ENCODE assay signal across 8 cellular contexts in the genomic region with DNA sequence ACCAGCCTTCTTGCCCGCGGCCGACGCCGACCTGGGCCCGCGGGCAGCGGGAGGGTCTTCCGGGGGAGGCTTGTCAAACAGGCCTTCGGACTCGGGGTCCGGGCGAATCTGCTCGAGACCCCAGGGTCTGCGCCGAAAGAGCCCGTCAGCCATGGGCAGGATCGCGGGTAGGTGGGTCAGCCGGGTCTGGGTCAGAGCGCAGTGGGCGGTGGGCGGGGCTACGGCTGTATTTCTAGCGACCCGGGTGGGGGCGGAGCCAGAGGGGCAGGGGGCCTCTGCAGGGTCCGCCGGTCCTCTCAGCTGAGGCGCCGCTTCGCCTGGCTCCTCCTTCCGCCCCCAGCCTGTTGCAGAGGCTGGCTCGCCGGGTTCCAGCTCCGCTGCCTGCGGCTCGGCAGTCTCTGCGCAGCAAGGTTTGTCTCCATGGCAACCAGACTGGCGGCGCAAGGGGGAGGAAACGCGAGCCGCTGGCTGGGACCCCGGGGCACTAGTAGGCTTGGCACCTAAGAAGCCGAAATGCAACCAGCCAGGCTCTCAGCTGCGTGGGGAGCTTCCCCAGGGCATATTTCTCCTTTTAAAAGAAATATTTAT. TPM values are rescaled to one million over a fixed set of nuclear protein-coding genes. Genes with fewer than 3 reads are reported as not detected.
A peak's percentile ranks its signal among the peaks of the same experiment; 100 is the strongest.
DNase-seq lines count a peak whose midpoint lies in the region; ATAC-seq, FAIRE-seq and TF ChIP-seq lines count a peak whose summit lies in the region.

No MANE protein-coding gene starts in this region.

- H3K4me3 ChIP-seq in AG04450 (ENCODE audit: low read depth, low read length) (peak overlapping the region; percentile 83), HAP-1 (peak overlapping the region; percentile 52), H1 (ENCODE audit: extremely low read depth in 1 of 4, insufficient read depth in 2 of 4, low read depth in 3 of 4, low read length in 4 of 4) (peak overlapping the region; percentile 54 to 66 (median 61))

- no peak for TF ChIP-seq EP300 in H1 (IDR thresholded peaks at IDR 0.05; ENCODE audit: borderline replicate concordance in 1 of 2, low read depth in 2 of 2, low read length in 2 of 2)

- no peak overlapping the region for H3K56ac ChIP-seq in H1 (replicated peaks; ENCODE audit: insufficient read length, low read depth, low read length)

- H3K18ac ChIP-seq in H1 (ENCODE audit: extremely low read depth, low read length) = no peak overlapping the region

- peak overlapping the region; percentile 86 to 98 for H3K4me2 ChIP-seq in H1 (ENCODE audit: insufficient read depth in 1 of 2, low read depth in 2 of 2, low read length in 2 of 2)

- peak in 1 of 2 experiments; percentile 66; a peak in 2 of 3 replicates for TF ChIP-seq POLR2A in H1 (IDR thresholded peaks at IDR 0.05; ENCODE audit: control extremely low read depth in 1 of 2, low read depth in 2 of 2, low read length in 2 of 2)

- H3K27ac ChIP-seq in AG04450 (ENCODE audit: low read depth, low read length) = peak overlapping the region; percentile 52
- H3K27ac ChIP-seq in H1 (ENCODE audit: low read depth, low read length) = no peak overlapping the region

- no peak overlapping the region for H3K23ac ChIP-seq in H1 (ENCODE audit: insufficient read length)

- peak overlapping the region; percentile 65 for H3K4me3 Mint-ChIP-seq in memory B cell

- no peak overlapping the region for H2AK5ac ChIP-seq in H1 (ENCODE audit: low read depth, low read length)

- TF ChIP-seq CTCF in AG04450 (IDR thresholded peaks at IDR 0.05; ENCODE audit: low read depth, low read length) = no peak
- TF ChIP-seq CTCF in H1 (IDR thresholded peaks at IDR 0.05; ENCODE audit: control extremely low read depth in 1 of 3, insufficient read depth in 1 of 3, low read depth in 1 of 3, low read length in 3 of 3) = no peak

- no peaks in the 10 kb centered on the region for H3K79me2 ChIP-seq in H1 (ENCODE audit: control insufficient read depth in 1 of 2, insufficient read depth in 2 of 2, low read length in 2 of 2)

- no peak overlapping the region for H3K14ac ChIP-seq in H1 (ENCODE audit: insufficient read length)

- no peaks in the 10 kb centered on the region for H3K79me1 ChIP-seq in H1 (ENCODE audit: low read depth, low read length)

- DNase-seq in AG04450 (ENCODE audit: low read depth, low spot score) (peak; percentile 88), HAP-1 (ENCODE audit: low spot score in 2 of 2) (peak; percentile 93 to 94), NCI-H69 (lab: John Stamatoyannopoulos, UW) (peak; percentile 95), H1 (ENCODE audit: low read depth in 1 of 2, low spot score in 2 of 2) (peak; percentile 95 to 98), memory B cell (ENCODE audit: low spot score in 2 of 2) (peak; percentile 66 to 75)
- peak; percentile 40 for DNase-seq in activated CD8-positive, alpha-beta memory T cell treated with anti-CD3 and anti-CD28 coated beads, Interleukin-2, amount 50 U/mL, for 24 hours (ENCODE audit: extremely low read depth)
- DNase-seq in stimulated activated CD4-positive, alpha-beta T cell treated with anti-CD3 and anti-CD28 coated beads, TNF-alpha, amount 100 ng/mL, for 24 hours (ENCODE audit: low read depth in 3 of 3) = peak; percentile 39 to 69 (median 48)

- H2BK120ac ChIP-seq in H1 (replicated peaks; ENCODE audit: low read depth, low read length) = no peak overlapping the region

- CTCF ChIA-PET in AG04450 (lab: Charles Lee) = interaction anchor here (1.2 kb wide), 1 partner anchor 83 kb away, joined by 4 read pairs; the partner anchor contains the start of gene NLRP1
- CTCF ChIA-PET in H1 (lab: Charles Lee; ENCODE audit: partially characterized antibody) = interaction anchor here (0.9 to 1.1 kb wide), 3 partner anchors 15 to 42 kb away, joined by 3 read pairs; partner anchors contain the start of gene DERL2

- no peak for FAIRE-seq in H1 (lab: Jason Lieb, UNC)

- no peak overlapping the region for H4K5ac ChIP-seq in H1 (ENCODE audit: insufficient read length, low read depth, low read length)

- H4K20me1 ChIP-seq in H1 (replicated peaks in 1 of 2; ENCODE audit: control insufficient read depth in 1 of 2, insufficient read depth in 2 of 2, low read length in 2 of 2) = peaks cover 0 to 2% of the 10 kb centered on the region in 2 experiments

- 3% methylated on average over 40 of the region's 47 CpGs; no CpG with 5 or more reads in 1 of the 2 experiments for WGBS in H1 (ENCODE audit: extremely low coverage in 1 of 2, insufficient coverage in 1 of 2, insufficient read length in 1 of 2, insufficient replicate concordance in 2 of 2, low coverage in 1 of 2, low lambda C conversion rate in 2 of 2, missing lambda C conversion rate in 1 of 2), 2 experiments

- POLR2A ChIA-PET in AG04450 (lab: Yijun Ruan, JAX) (interaction anchor here (0.6 to 3.3 kb wide), 7 partner anchors 8 to 30 kb away, joined by 4 to 21 read pairs (median 12); partner anchors contain the start of genes DERL2 and MIS12), H1 (lab: Charles Lee; ENCODE audit: partially characterized antibody) (interaction anchor here (0.7 to 4.1 kb wide), 10 partner anchors 7 to 82 kb away, joined by 3 to 69 read pairs (median 3); partner anchors contain the start of genes DERL2, DHX33, MIS12 and NUP88)

- peaks cover 14% of the 10 kb centered on the region for H3K36me3 Mint-ChIP-seq in memory B cell

- peaks cover 5% of the 10 kb centered on the region; the same call in 1 of the 2 replicates for H3K9me3 ChIP-seq in AG04450 (ENCODE audit: control insufficient read depth, insufficient read depth, low read length)
- H3K9me3 ChIP-seq in HAP-1 = no peaks in the 10 kb centered on the region
- H3K9me3 ChIP-seq in H1 (ENCODE audit: insufficient read depth in 2 of 2, low read depth in 1 of 2, low read length in 1 of 2) = no peaks in the 10 kb centered on the region

- H2BK12ac ChIP-seq in H1 (ENCODE audit: low read depth, low read length) = no peak overlapping the region

- H3K4me1 Mint-ChIP-seq in memory B cell = peaks cover 12% of the 10 kb centered on the region

- H2AFZ ChIP-seq in H1 (ENCODE audit: low read length) = no peak overlapping the region

- H3K27me3 Mint-ChIP-seq in memory B cell = peaks cover 5% of the 10 kb centered on the region

- no peaks in the 10 kb centered on the region for H3K9me3 Mint-ChIP-seq in memory B cell

- no peak overlapping the region for H2BK5ac ChIP-seq in H1 (ENCODE audit: low read depth, low read length)

- no peak for TF ChIP-seq RAD21 in H1 (IDR thresholded peaks at IDR 0.05 in 1 of 2, conservative IDR thresholded peaks at IDR 0.05 in 1 of 2; ENCODE audit: low read depth in 2 of 2, low read length in 2 of 2)

- H2BK20ac ChIP-seq in H1 (ENCODE audit: low read length) = no peak overlapping the region

- in situ Hi-C loops in HAP-1 (cut with MboI; ENCODE audit: low sequenced_read_pairs) = no loop called here

- no peak overlapping the region for H2BK15ac ChIP-seq in H1 (ENCODE audit: low read length)

- H3K36me3 ChIP-seq in HAP-1 (replicated peaks) = no peaks in the 10 kb centered on the region
- no peaks in the 10 kb centered on the region for H3K36me3 ChIP-seq in H1 (ENCODE audit: control insufficient read depth in 2 of 4, insufficient read depth in 4 of 4, low read length in 3 of 4)

- ATAC-seq in memory B cell (ENCODE audit: low read depth) = peak; percentile 93
- ATAC-seq in HG03432 (IDR thresholded peaks at IDR 0.05; ENCODE audit: unreplicated experiment) = no peak

- H3K9ac ChIP-seq in H1 (replicated peaks in 1 of 4; ENCODE audit: extremely low read depth in 1 of 4, low read depth in 3 of 4, low read length in 3 of 4) = no peak overlapping the region

- no peaks in the 10 kb centered on the region for H3K4me1 ChIP-seq in HAP-1
- peaks cover 0 to 8% (median 4%) of the 10 kb centered on the region in 4 experiments; a peak in 3 of 7 replicates for H3K4me1 ChIP-seq in H1 (replicated peaks in 1 of 4; ENCODE audit: control insufficient read depth in 3 of 4, insufficient read depth in 4 of 4, low read length in 3 of 4)

- H4K8ac ChIP-seq in H1 (ENCODE audit: extremely low read depth, insufficient read depth, low read length) = no peak overlapping the region

- H3K27me3 ChIP-seq in AG04450 (ENCODE audit: control insufficient read depth, insufficient read depth, low read length) = no peaks in the 10 kb centered on the region
- H3K27me3 ChIP-seq in HAP-1 (ENCODE audit: low read depth) = no peaks in the 10 kb centered on the region
- peaks cover 7 to 39% (median 25%) of the 10 kb centered on the region in 4 experiments for H3K27me3 ChIP-seq in H1 (replicated peaks in 1 of 4; ENCODE audit: control insufficient read depth in 3 of 4, extremely low read depth in 1 of 4, insufficient read depth in 3 of 4, low read length in 3 of 4)

- no peak overlapping the region for H4K91ac ChIP-seq in H1 (replicated peaks; ENCODE audit: insufficient read length, low read length)

- peak overlapping the region; percentile 26 for H3K27ac Mint-ChIP-seq in memory B cell

- no peak overlapping the region for H3K4ac ChIP-seq in H1 (replicated peaks; ENCODE audit: insufficient read length, low read depth, low read length)

- H3K23me2 ChIP-seq in H1 (ENCODE audit: low read depth, low read length) = peaks cover 17% of the 10 kb centered on the region; the same call in 1 of the 2 replicates

RNA-seq across cellular contexts. Expression of gene MIS12, which starts 14.5 kb away (rescaled TPM):
- polyA plus RNA-seq in AG04450 (2011; rRNA removed) (10.0 and 13.7 TPM in 2 replicates), H1 (2011; rRNA removed) (6.2 and 9.5 TPM in 2 replicates)
- polyA minus RNA-seq in AG04450 (2011; rRNA and poly(A)+ RNA removed) = 9.6 and 11.8 TPM in 2 replicates
- 25.6 and 27.2 TPM in 2 replicates for total RNA-seq in H1 (2021; fragmentation: NEBNext Ultra II Directional; extraction: Animal tissue kit (Norgen Biotek cat#: 25700))
- polyA plus RNA-seq in H1 (2011; cell fraction: cytosol; rRNA removed) = 16.7 TPM
- polyA plus RNA-seq in H1 (2011; cell fraction: nucleus; rRNA removed) = 8.4 TPM
- polyA plus RNA-seq in H1 (2012, experiment 1 of 2) = 13.1 to 21.0 TPM (median 14.3 TPM) in 4 replicates
- polyA plus RNA-seq in H1 (2012, experiment 2 of 2) = 2.4 TPM
- 22.5 TPM for polyA plus RNA-seq in H1 (2013, experiment 1 of 2)
- 20.1 TPM for polyA plus RNA-seq in H1 (2013, experiment 2 of 2)
- polyA minus RNA-seq in H1 (2011; rRNA and poly(A)+ RNA removed) = 13.7 and 21.9 TPM in 2 replicates
- polyA minus RNA-seq in H1 (2011; cell fraction: cytosol; rRNA and poly(A)+ RNA removed) = 5.7 TPM
- 18.2 TPM for polyA minus RNA-seq in H1 (2011; cell fraction: nucleus; rRNA and poly(A)+ RNA removed)

RNA-seq across cellular contexts. Expression of gene DERL2, which starts 14.9 kb away (rescaled TPM):
- polyA plus RNA-seq in AG04450 (2011; rRNA removed) (88.2 and 101 TPM in 2 replicates), H1 (2011; rRNA removed) (33.7 and 55.3 TPM in 2 replicates)
- polyA minus RNA-seq in AG04450 (2011; rRNA and poly(A)+ RNA removed) = 23.1 and 23.5 TPM in 2 replicates
- 58.4 and 67.5 TPM in 2 replicates for total RNA-seq in H1 (2021; fragmentation: NEBNext Ultra II Directional; extraction: Animal tissue kit (Norgen Biotek cat#: 25700))
- 38.5 TPM for polyA plus RNA-seq in H1 (2011; cell fraction: cytosol; rRNA removed)
- polyA plus RNA-seq in H1 (2011; cell fraction: nucleus; rRNA removed) = 18.7 TPM
- 36.3 to 52.8 TPM (median 38.2 TPM) in 4 replicates for polyA plus RNA-seq in H1 (2012, experiment 1 of 2)
- polyA plus RNA-seq in H1 (2012, experiment 2 of 2) = 37.9 TPM
- polyA plus RNA-seq in H1 (2013, experiment 1 of 2) = 32.6 TPM
- polyA plus RNA-seq in H1 (2013, experiment 2 of 2) = 33.4 TPM
- polyA minus RNA-seq in H1 (2011; rRNA and poly(A)+ RNA removed) = 15.4 and 16.3 TPM in 2 replicates
- polyA minus RNA-seq in H1 (2011; cell fraction: cytosol; rRNA and poly(A)+ RNA removed) = 25.4 TPM
- polyA minus RNA-seq in H1 (2011; cell fraction: nucleus; rRNA and poly(A)+ RNA removed) = 30.0 TPM

RNA-seq across cellular contexts. Expression of gene DHX33, which starts 32.1 kb away (rescaled TPM):
- 10.0 and 11.3 TPM in 2 replicates for polyA plus RNA-seq in AG04450 (2011; rRNA removed)
- 18.7 and 19.5 TPM in 2 replicates for polyA minus RNA-seq in AG04450 (2011; rRNA and poly(A)+ RNA removed)
- 67.7 and 70.0 TPM in 2 replicates for total RNA-seq in H1 (2021; fragmentation: NEBNext Ultra II Directional; extraction: Animal tissue kit (Norgen Biotek cat#: 25700))
- polyA plus RNA-seq in H1 (2011; rRNA removed) = 34.8 and 38.1 TPM in 2 replicates
- 39.9 TPM for polyA plus RNA-seq in H1 (2011; cell fraction: cytosol; rRNA removed)
- 44.1 TPM for polyA plus RNA-seq in H1 (2011; cell fraction: nucleus; rRNA removed)
- 43.0 to 54.3 TPM (median 51.6 TPM) in 4 replicates for polyA plus RNA-seq in H1 (2012, experiment 1 of 2)
- polyA plus RNA-seq in H1 (2012, experiment 2 of 2) = 6.8 TPM
- polyA plus RNA-seq in H1 (2013, experiment 1 of 2) = 38.0 TPM
- 37.3 TPM for polyA plus RNA-seq in H1 (2013, experiment 2 of 2)
- 77.4 and 101 TPM in 2 replicates for polyA minus RNA-seq in H1 (2011; rRNA and poly(A)+ RNA removed)
- 42.5 TPM for polyA minus RNA-seq in H1 (2011; cell fraction: cytosol; rRNA and poly(A)+ RNA removed)
- 29.9 TPM for polyA minus RNA-seq in H1 (2011; cell fraction: nucleus; rRNA and poly(A)+ RNA removed)

Comparison
In these comparisons a context has a peak if more than half of its experiments do, and no peak if none do; other contexts are left out.
1. DNase-seq: peak in every context shown above with its lines; median percentile 96 in H1; 95 in NCI-H69; 94 in HAP-1; 88 in AG04450; 70 in memory B cell; 48 in stimulated activated CD4-positive, alpha-beta T cell treated with anti-CD3 and anti-CD28 coated beads, TNF-alpha, amount 100 ng/mL, for 24 hours; 40 in activated CD8-positive, alpha-beta memory T cell treated with anti-CD3 and anti-CD28 coated beads, Interleukin-2, amount 50 U/mL, for 24 hours.